ENCODE assay signal across 2 cellular contexts in genomic region chr15:85708402-85708932, GRCh38.
TF ChIP-seq lines count a peak whose summit lies in the region.

No MANE protein-coding gene starts in this region.

TF ChIP-seq in K562, 482 proteins besides CTCF, POLR2A, EP300 and RAD21 (continued from another document):
- TF ChIP-seq TFE3 (CRISPR knock-in tag; IDR thresholded peaks at IDR 0.05) (0 out of 2 replicates have a peak, but pooled peaks have one; percentile 28), PKNOX1 (IDR thresholded peaks at IDR 0.05) (0 out of 2 replicates have a peak, but pooled peaks have one; percentile 15), PBX2 (CRISPR knock-in tag; IDR thresholded peaks at IDR 0.05; ENCODE audit: low read depth) (no peak), PBX2 (tag; conservative IDR thresholded peaks at IDR 0.05; ENCODE audit: low read depth) (peak; percentile 73), CEBPB (tag; IDR thresholded peaks at IDR 0.05) (no peak), SMC3 (conservative IDR thresholded peaks at IDR 0.05; ENCODE audit: insufficient read depth, low read depth, low read length) (no peak), ZNF146 (CRISPR knock-in tag; IDR thresholded peaks at IDR 0.05; ENCODE audit: unreplicated experiment) (no peak), ZC3H11A (IDR thresholded peaks at IDR 0.05; ENCODE audit: low read depth, low read length) (no peak), ATF1 (CRISPR knock-in tag; IDR thresholded peaks at IDR 0.05) (no peak), ATF1 (tag; IDR thresholded peaks at IDR 0.05) (0 out of 2 replicates have a peak, but pooled peaks have one; percentile 14), ZNF124 (CRISPR knock-in tag; IDR thresholded peaks at IDR 0.05) (no peak), ZNF212 (CRISPR knock-in tag; IDR thresholded peaks at IDR 0.05) (no peak), NR2C2 (CRISPR knock-in tag; IDR thresholded peaks at IDR 0.05) (no peak), NR2C2 (tag; IDR thresholded peaks at IDR 0.05) (no peak), USF1 (CRISPR knock-in tag; IDR thresholded peaks at IDR 0.05) (no peak), ELF1 (tag; IDR thresholded peaks at IDR 0.05) (no peak), HSF4 (CRISPR knock-in tag; IDR thresholded peaks at IDR 0.05; ENCODE audit: borderline replicate concordance) (no peak), ZNF444 (CRISPR knock-in tag; IDR thresholded peaks at IDR 0.05) (no peak), LEF1 (IDR thresholded peaks at IDR 0.05) (no peak), HES1 (IDR thresholded peaks at IDR 0.05; ENCODE audit: low read depth) (no peak), SNIP1 (IDR thresholded peaks at IDR 0.05; ENCODE audit: low read depth) (no peak), GATA2 (CRISPR knock-in tag; IDR thresholded peaks at IDR 0.05) (no peak), TEAD2 (tag; IDR thresholded peaks at IDR 0.05) (no peak), TCF15 (CRISPR knock-in tag; IDR thresholded peaks at IDR 0.05) (no peak)
TF ChIP-seq in K562: peak in this region for 5.

TF ChIP-seq in liver, 16 proteins besides CTCF, POLR2A, EP300 and RAD21 (continued from another document):
- TF ChIP-seq REST (IDR thresholded peaks at IDR 0.05): peak; percentile 24
- TF ChIP-seq ATF3 (IDR thresholded peaks at IDR 0.05): no peak
- peak in 1 of 2 donors; percentile 33 for TF ChIP-seq RXRA (IDR thresholded peaks at IDR 0.05)
